ENCODE assay signal across 1 cellular context in the genomic region with DNA sequence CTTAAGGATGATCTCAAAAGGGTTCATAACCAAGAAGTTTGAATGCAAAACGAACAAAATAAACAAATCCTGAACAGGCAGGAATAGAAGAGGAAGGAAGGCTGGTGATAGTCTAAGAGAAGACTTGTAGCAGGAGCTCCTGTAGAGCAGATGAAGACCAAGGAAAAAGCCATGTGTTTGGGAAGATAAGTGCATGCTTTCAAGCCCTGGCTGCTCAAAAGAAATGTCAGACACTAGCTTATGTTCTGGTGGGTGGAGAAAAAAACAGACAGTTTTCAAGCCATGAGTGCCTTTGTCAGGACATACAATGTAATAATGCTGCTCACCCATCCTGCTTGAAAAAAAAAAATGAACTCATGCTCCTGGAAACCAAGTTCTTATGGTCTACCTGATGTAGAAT.
TF ChIP-seq lines count a peak whose summit lies in the region.

No MANE protein-coding gene starts in this region.

TF ChIP-seq in K562, 482 proteins besides CTCF, POLR2A, EP300 and RAD21 (continued from another document and continues in another):
- TF ChIP-seq, protein P1, sequence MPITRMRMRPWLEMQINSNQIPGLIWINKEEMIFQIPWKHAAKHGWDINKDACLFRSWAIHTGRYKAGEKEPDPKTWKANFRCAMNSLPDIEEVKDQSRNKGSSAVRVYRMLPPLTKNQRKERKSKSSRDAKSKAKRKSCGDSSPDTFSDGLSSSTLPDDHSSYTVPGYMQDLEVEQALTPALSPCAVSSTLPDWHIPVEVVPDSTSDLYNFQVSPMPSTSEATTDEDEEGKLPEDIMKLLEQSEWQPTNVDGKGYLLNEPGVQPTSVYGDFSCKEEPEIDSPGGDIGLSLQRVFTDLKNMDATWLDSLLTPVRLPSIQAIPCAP (CRISPR knock-in tag; IDR thresholded peaks at IDR 0.05; ENCODE audit: borderline replicate concordance) = no peak
- TF ChIP-seq, protein P2, sequence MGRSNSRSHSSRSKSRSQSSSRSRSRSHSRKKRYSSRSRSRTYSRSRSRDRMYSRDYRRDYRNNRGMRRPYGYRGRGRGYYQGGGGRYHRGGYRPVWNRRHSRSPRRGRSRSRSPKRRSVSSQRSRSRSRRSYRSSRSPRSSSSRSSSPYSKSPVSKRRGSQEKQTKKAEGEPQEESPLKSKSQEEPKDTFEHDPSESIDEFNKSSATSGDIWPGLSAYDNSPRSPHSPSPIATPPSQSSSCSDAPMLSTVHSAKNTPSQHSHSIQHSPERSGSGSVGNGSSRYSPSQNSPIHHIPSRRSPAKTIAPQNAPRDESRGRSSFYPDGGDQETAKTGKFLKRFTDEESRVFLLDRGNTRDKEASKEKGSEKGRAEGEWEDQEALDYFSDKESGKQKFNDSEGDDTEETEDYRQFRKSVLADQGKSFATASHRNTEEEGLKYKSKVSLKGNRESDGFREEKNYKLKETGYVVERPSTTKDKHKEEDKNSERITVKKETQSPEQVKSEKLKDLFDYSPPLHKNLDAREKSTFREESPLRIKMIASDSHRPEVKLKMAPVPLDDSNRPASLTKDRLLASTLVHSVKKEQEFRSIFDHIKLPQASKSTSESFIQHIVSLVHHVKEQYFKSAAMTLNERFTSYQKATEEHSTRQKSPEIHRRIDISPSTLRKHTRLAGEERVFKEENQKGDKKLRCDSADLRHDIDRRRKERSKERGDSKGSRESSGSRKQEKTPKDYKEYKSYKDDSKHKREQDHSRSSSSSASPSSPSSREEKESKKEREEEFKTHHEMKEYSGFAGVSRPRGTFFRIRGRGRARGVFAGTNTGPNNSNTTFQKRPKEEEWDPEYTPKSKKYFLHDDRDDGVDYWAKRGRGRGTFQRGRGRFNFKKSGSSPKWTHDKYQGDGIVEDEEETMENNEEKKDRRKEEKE (IDR thresholded peaks at IDR 0.05; ENCODE audit: borderline replicate concordance in 1 of 2, control insufficient read depth in 1 of 2, low read depth in 2 of 2, low read length in 1 of 2) = no peak
- TF ChIP-seq TGIF2 (CRISPR knock-in tag; IDR thresholded peaks at IDR 0.05) (no peak), ZNF232 (CRISPR knock-in tag; IDR thresholded peaks at IDR 0.05) (no peak), POLR2AphosphoS5 (IDR thresholded peaks at IDR 0.05; ENCODE audit: control insufficient read depth, insufficient read depth, low read depth, low read length) (peak; percentile 59; the same call in 1 of the 2 replicates), HNRNPUL1 (IDR thresholded peaks at IDR 0.05; ENCODE audit: low read length) (no peak), CBX8 (IDR thresholded peaks at IDR 0.05; ENCODE audit: borderline replicate concordance, extremely low read depth, low read depth, low read length, poor library complexity, severe bottlenecking) (no peak), CBX1 (IDR thresholded peaks at IDR 0.05; ENCODE audit: low read depth) (no peak), CSDE1 (IDR thresholded peaks at IDR 0.05) (no peak), ATF1 (CRISPR knock-in tag; IDR thresholded peaks at IDR 0.05) (no peak), ATF1 (tag; IDR thresholded peaks at IDR 0.05) (no peak), ELF1 (tag; IDR thresholded peaks at IDR 0.05) (no peak), ZNF174 (CRISPR knock-in tag; IDR thresholded peaks at IDR 0.05) (no peak), PCBP2 (IDR thresholded peaks at IDR 0.05; ENCODE audit: low read depth, low read length, poor library complexity, severe bottlenecking) (no peak), ZSCAN29 (IDR thresholded peaks at IDR 0.05) (no peak), DIDO1 (tag; IDR thresholded peaks at IDR 0.05; ENCODE audit: low read depth) (no peak), TCFL5 (CRISPR knock-in tag; conservative IDR thresholded peaks at IDR 0.05) (no peak), PHF21A (IDR thresholded peaks at IDR 0.05; ENCODE audit: borderline replicate concordance, low read depth) (no peak), HNRNPK (IDR thresholded peaks at IDR 0.05; ENCODE audit: low read depth, low read length, poor library complexity, severe bottlenecking) (no peak), ZNF24 (IDR thresholded peaks at IDR 0.05) (no peak), SETDB1 (IDR thresholded peaks at IDR 0.05; ENCODE audit: low read length) (no peak), ZNF140 (CRISPR knock-in tag; IDR thresholded peaks at IDR 0.05) (no peak), KDM4B (IDR thresholded peaks at IDR 0.05; ENCODE audit: borderline replicate concordance in 2 of 2, low read depth in 1 of 2) (no peak), U2AF1 (optimal IDR thresholded peaks at IDR 0.05; ENCODE audit: low read depth, low read length) (no peak), RUNX1 (IDR thresholded peaks at IDR 0.05; ENCODE audit: low read depth) (no peak), TFAM (CRISPR knock-in tag; conservative IDR thresholded peaks at IDR 0.05) (no peak), SIRT6 (IDR thresholded peaks at IDR 0.05; ENCODE audit: low read depth, low read length) (no peak), RAD51 (IDR thresholded peaks at IDR 0.05; ENCODE audit: borderline replicate concordance, low read depth) (no peak), HDAC1 (IDR thresholded peaks at IDR 0.05) (peak in 1 of 2 experiments; percentile 87; a peak in 2 of 4 replicates), NCOA6 (IDR thresholded peaks at IDR 0.05) (no peak), ZNF324 (CRISPR knock-in tag; IDR thresholded peaks at IDR 0.05) (no peak), KDM2B (CRISPR knock-in tag; IDR thresholded peaks at IDR 0.05) (no peak), PCBP1 (IDR thresholded peaks at IDR 0.05; ENCODE audit: low read depth, low read length, poor library complexity, severe bottlenecking) (no peak), DDX20 (tag; IDR thresholded peaks at IDR 0.05; ENCODE audit: low read depth) (no peak), ZNF282 (CRISPR knock-in tag; IDR thresholded peaks at IDR 0.05) (no peak), MYBL2 (IDR thresholded peaks at IDR 0.05; ENCODE audit: low read depth) (no peak), MYBL2 (CRISPR knock-in tag; IDR thresholded peaks at IDR 0.05; ENCODE audit: borderline replicate concordance) (no peak), DNMT1 (IDR thresholded peaks at IDR 0.05) (no peak), NR3C1 (CRISPR knock-in tag; IDR thresholded peaks at IDR 0.05) (no peak), POLR3A (IDR thresholded peaks at IDR 0.05; ENCODE audit: borderline replicate concordance, extremely low read depth, insufficient read depth, insufficient read length) (no peak), CHD1 (IDR thresholded peaks at IDR 0.05; ENCODE audit: low read length) (no peak), ZNF384 (IDR thresholded peaks at IDR 0.05; ENCODE audit: low read depth, low read length) (peak; percentile 67)
- TF ChIP-seq, protein P3, sequence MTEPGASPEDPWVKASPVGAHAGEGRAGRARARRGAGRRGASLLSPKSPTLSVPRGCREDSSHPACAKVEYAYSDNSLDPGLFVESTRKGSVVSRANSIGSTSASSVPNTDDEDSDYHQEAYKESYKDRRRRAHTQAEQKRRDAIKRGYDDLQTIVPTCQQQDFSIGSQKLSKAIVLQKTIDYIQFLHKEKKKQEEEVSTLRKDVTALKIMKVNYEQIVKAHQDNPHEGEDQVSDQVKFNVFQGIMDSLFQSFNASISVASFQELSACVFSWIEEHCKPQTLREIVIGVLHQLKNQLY (CRISPR knock-in tag; conservative IDR thresholded peaks at IDR 0.05) = no peak
- TF ChIP-seq, protein P4, sequence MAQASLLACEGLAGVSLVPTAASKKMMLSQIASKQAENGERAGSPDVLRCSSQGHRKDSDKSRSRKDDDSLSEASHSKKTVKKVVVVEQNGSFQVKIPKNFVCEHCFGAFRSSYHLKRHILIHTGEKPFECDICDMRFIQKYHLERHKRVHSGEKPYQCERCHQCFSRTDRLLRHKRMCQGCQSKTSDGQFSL (CRISPR knock-in tag; IDR thresholded peaks at IDR 0.05) = no peak
- TF ChIP-seq, protein P4 (tag; IDR thresholded peaks at IDR 0.05) = no peak
- TF ChIP-seq, protein P5, sequence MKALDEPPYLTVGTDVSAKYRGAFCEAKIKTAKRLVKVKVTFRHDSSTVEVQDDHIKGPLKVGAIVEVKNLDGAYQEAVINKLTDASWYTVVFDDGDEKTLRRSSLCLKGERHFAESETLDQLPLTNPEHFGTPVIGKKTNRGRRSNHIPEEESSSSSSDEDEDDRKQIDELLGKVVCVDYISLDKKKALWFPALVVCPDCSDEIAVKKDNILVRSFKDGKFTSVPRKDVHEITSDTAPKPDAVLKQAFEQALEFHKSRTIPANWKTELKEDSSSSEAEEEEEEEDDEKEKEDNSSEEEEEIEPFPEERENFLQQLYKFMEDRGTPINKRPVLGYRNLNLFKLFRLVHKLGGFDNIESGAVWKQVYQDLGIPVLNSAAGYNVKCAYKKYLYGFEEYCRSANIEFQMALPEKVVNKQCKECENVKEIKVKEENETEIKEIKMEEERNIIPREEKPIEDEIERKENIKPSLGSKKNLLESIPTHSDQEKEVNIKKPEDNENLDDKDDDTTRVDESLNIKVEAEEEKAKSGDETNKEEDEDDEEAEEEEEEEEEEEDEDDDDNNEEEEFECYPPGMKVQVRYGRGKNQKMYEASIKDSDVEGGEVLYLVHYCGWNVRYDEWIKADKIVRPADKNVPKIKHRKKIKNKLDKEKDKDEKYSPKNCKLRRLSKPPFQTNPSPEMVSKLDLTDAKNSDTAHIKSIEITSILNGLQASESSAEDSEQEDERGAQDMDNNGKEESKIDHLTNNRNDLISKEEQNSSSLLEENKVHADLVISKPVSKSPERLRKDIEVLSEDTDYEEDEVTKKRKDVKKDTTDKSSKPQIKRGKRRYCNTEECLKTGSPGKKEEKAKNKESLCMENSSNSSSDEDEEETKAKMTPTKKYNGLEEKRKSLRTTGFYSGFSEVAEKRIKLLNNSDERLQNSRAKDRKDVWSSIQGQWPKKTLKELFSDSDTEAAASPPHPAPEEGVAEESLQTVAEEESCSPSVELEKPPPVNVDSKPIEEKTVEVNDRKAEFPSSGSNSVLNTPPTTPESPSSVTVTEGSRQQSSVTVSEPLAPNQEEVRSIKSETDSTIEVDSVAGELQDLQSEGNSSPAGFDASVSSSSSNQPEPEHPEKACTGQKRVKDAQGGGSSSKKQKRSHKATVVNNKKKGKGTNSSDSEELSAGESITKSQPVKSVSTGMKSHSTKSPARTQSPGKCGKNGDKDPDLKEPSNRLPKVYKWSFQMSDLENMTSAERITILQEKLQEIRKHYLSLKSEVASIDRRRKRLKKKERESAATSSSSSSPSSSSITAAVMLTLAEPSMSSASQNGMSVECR (CRISPR knock-in tag; IDR thresholded peaks at IDR 0.05) = no peak
- TF ChIP-seq, protein P6, sequence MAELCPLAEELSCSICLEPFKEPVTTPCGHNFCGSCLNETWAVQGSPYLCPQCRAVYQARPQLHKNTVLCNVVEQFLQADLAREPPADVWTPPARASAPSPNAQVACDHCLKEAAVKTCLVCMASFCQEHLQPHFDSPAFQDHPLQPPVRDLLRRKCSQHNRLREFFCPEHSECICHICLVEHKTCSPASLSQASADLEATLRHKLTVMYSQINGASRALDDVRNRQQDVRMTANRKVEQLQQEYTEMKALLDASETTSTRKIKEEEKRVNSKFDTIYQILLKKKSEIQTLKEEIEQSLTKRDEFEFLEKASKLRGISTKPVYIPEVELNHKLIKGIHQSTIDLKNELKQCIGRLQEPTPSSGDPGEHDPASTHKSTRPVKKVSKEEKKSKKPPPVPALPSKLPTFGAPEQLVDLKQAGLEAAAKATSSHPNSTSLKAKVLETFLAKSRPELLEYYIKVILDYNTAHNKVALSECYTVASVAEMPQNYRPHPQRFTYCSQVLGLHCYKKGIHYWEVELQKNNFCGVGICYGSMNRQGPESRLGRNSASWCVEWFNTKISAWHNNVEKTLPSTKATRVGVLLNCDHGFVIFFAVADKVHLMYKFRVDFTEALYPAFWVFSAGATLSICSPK (IDR thresholded peaks at IDR 0.05; ENCODE audit: borderline replicate concordance) = no peak
- TF ChIP-seq, protein P7, sequence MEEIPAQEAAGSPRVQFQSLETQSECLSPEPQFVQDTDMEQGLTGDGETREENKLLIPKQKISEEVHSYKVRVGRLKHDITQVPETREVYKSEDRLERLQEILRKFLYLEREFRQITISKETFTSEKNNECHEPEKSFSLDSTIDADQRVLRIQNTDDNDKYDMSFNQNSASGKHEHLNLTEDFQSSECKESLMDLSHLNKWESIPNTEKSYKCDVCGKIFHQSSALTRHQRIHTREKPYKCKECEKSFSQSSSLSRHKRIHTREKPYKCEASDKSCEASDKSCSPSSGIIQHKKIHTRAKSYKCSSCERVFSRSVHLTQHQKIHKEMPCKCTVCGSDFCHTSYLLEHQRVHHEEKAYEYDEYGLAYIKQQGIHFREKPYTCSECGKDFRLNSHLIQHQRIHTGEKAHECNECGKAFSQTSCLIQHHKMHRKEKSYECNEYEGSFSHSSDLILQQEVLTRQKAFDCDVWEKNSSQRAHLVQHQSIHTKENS (CRISPR knock-in tag; IDR thresholded peaks at IDR 0.05) = no peak
- TF ChIP-seq, protein P8, sequence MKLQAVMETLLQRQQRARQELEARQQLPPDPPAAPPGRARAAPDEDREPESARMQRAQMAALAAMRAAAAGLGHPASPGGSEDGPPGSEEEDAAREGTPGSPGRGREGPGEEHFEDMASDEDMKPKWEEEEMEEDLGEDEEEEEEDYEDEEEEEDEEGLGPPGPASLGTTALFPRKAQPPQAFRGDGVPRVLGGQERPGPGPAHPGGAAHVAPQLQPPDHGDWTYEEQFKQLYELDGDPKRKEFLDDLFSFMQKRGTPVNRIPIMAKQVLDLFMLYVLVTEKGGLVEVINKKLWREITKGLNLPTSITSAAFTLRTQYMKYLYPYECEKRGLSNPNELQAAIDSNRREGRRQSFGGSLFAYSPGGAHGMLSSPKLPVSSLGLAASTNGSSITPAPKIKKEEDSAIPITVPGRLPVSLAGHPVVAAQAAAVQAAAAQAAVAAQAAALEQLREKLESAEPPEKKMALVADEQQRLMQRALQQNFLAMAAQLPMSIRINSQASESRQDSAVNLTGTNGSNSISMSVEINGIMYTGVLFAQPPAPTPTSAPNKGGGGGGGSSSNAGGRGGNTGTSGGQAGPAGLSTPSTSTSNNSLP (IDR thresholded peaks at IDR 0.05; ENCODE audit: borderline replicate concordance, low read depth, low read length) = 0 out of 2 replicates have a peak, but pooled peaks have one; percentile 27
- TF ChIP-seq, protein P9, sequence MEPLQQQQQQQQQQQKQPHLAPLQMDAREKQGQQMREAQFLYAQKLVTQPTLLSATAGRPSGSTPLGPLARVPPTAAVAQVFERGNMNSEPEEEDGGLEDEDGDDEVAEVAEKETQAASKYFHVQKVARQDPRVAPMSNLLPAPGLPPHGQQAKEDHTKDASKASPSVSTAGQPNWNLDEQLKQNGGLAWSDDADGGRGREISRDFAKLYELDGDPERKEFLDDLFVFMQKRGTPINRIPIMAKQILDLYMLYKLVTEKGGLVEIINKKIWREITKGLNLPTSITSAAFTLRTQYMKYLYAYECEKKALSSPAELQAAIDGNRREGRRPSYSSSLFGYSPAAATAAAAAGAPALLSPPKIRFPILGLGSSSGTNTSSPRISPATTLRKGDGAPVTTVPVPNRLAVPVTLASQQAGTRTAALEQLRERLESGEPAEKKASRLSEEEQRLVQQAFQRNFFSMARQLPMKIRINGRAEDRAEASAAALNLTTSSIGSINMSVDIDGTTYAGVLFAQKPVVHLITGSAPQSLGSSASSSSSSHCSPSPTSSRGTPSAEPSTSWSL (CRISPR knock-in tag; IDR thresholded peaks at IDR 0.05; ENCODE audit: borderline replicate concordance) = no peak
